ENCODE assay signal across 28 cellular contexts in genomic region chrX:155751131-155751530, GRCh38.
DNase-seq lines count a peak whose midpoint lies in the region; ATAC-seq and TF ChIP-seq lines count a peak whose summit lies in the region.
"Had no signal": no experiment of that assay in that cellular context is flagged by ENCODE, and none has a peak within 500 bp of the region (broad histone marks: within the 10 kb centered on the region; RNA-seq: fewer than 3 reads in every experiment).

No MANE protein-coding gene starts in this region.

- H3K4me3 ChIP-seq in right atrium auricular region (no peak overlapping the region), left ventricle myocardium inferior (no peak overlapping the region)
- H3K4me3 ChIP-seq: A549; BLaER1; BLaER1 treated with 17β-estradiol and CSF1 and Interleukin-3, amounts not matched to agents 10 nM and 100 nM had no signal

- intact Hi-C loops in Right ventricle myocardium superior (cut with DNase I): no loop called here
- intact Hi-C loops in left ventricle myocardium superior (cut with micrococcal nuclease): no loop called here
- intact Hi-C loops in left ventricle myocardium inferior (cut with micrococcal nuclease): no loop called here

- DNase-seq in Right ventricle myocardium superior: no peak
- DNase-seq in right atrium auricular region (ENCODE audit: low spot score): no peak
- no peak for DNase-seq in left ventricle myocardium superior
- no peak for DNase-seq in left ventricle myocardium inferior
- DNase-seq: 8988T; ACHN; AML-193; BE2C; C1 segment of cervical spinal cord; Caco-2; Calu3; CD4-positive, alpha-beta memory T cell; CD4-positive, alpha-beta T cell; CD4-positive, CD25-positive, alpha-beta regulatory T cell; CD8-positive, alpha-beta memory T cell; CD8-positive, alpha-beta T cell; COR-L47; DMS 273 treated with DMSO at 0.1 percent for 48 hours; DMS153; DMS53; DMS79; DND-41; EL had no signal

- no peaks in the 10 kb centered on the region for H3K27me3 ChIP-seq in right atrium auricular region
- no peaks in the 10 kb centered on the region for H3K27me3 ChIP-seq in left ventricle myocardium inferior (ENCODE audit: low read depth)
- H3K27me3 ChIP-seq: BE2C had no signal

- TF ChIP-seq CTCF in right atrium auricular region (IDR thresholded peaks at IDR 0.05): no peak
- TF ChIP-seq CTCF in left ventricle myocardium inferior (IDR thresholded peaks at IDR 0.05; ENCODE audit: borderline replicate concordance): no peak

- H3K4me1 ChIP-seq in right atrium auricular region (peaks cover 0 to 9% of the 10 kb centered on the region in 2 donors), left ventricle myocardium inferior (peaks cover 33% of the 10 kb centered on the region)
- H3K4me1 ChIP-seq: BE2C, Caco-2 had no signal

- no peak overlapping the region for H3K27ac ChIP-seq in right atrium auricular region
- no peak overlapping the region for H3K27ac ChIP-seq in left ventricle myocardium inferior (replicated peaks)
- H3K27ac ChIP-seq: 22Rv1; A549; BLaER1; BLaER1 treated with 17β-estradiol and CSF1 and Interleukin-3, amounts not matched to agents 10 nM and 100 nM; C4-2B had no signal

- ATAC-seq in Right ventricle myocardium superior (ENCODE audit: poor library complexity) (peak; percentile 48), left ventricle myocardium superior (peak; percentile 74)
- ATAC-seq: A549; CD8-positive, alpha-beta T cell had no signal

- no peaks in the 10 kb centered on the region for H3K9me3 ChIP-seq in right atrium auricular region
- no peaks in the 10 kb centered on the region for H3K9me3 ChIP-seq in left ventricle myocardium inferior (replicated peaks)
- H3K9me3 ChIP-seq: A549; BE2C; BLaER1; BLaER1 treated with 17β-estradiol and CSF1 and Interleukin-3, amounts not matched to agents 10 nM and 100 nM; Caco-2 had no signal

- no peaks in the 10 kb centered on the region for H3K36me3 ChIP-seq in right atrium auricular region
- no peaks in the 10 kb centered on the region for H3K36me3 ChIP-seq in left ventricle myocardium inferior
- H3K36me3 ChIP-seq: BE2C; BLaER1; BLaER1 treated with 17β-estradiol and CSF1 and Interleukin-3, amounts not matched to agents 10 nM and 100 nM had no signal
